Comparison of ENCODE assay signal across 8 cellular contexts in the genomic region with DNA sequence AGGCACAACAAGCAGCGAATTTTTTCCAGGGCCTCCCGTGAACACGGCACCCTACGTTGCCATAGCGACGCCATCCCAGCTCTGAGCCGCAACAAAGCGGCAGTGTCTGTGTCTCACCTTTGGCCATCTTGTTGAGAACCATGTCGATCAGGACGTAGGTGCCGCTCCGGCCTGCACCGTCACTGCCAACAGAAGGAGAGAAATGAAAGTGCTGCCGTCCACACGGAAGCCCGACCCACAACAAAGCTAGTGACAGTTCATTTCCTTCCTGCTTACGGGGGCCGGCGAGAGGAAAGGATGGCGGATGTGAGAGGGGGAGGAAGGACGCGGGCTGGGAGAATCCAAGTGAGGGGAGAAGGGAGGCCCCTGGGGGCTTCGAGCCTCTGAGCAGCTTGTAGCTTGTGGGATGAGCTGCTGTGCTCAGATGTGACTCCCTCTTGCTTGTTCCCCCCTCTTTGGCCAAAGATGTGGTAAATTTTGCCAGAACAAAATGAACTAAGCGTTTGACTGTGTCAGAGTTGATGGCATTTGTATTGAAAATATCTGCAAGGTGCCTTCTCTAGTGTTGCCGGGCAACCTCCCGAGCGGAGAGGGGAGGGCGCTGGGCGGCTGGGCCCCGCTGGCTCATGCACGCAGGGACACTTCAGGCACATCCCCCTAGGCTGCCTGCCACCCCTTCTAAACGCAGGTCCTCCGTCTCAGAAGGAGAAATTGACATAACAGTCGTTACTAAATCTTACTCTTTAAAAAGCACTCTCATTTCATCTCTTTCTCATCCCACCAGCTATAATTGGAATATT.
DNase-seq lines count a peak whose midpoint lies in the region; ATAC-seq lines count a peak whose summit lies in the region.

No MANE protein-coding gene starts in this region.

- H3K9me3 ChIP-seq in Karpas-422 (ENCODE audit: low read length) = no peaks in the 10 kb centered on the region
- no peaks in the 10 kb centered on the region for H3K9me3 ChIP-seq in mononuclear cell (ENCODE audit: low read depth, low read length)

- CTCF ChIA-PET in activated CD4-positive, alpha-beta memory T cell treated with anti-CD3 and anti-CD28 coated beads, Interleukin-2, amount 10 ng/mL, durations not matched to agents 7 days and 5 days (lab: Charles Lee) = interaction anchor here (1.3 kb wide), 1 partner anchor 137 kb away, joined by 3 read pairs; no protein-coding TSS in a partner anchor

- H4K20me1 ChIP-seq in Karpas-422 (ENCODE audit: insufficient read depth, low read depth, low read length) = no peaks in the 10 kb centered on the region

- peak overlapping the region; percentile 65 for H3K4me3 ChIP-seq in Karpas-422 (ENCODE audit: low read length)
- H3K4me3 ChIP-seq in mononuclear cell (ENCODE audit: low read length) = peak overlapping the region; percentile 35

- peak overlapping the region; percentile 78; the same call in 1 of the 2 replicates for H2AFZ ChIP-seq in Karpas-422 (ENCODE audit: low read length)

- H3K79me2 ChIP-seq in Karpas-422 (ENCODE audit: low read length) = no peaks in the 10 kb centered on the region

- peaks cover 49% of the 10 kb centered on the region for H3K4me1 Mint-ChIP-seq in activated CD4-positive, alpha-beta memory T cell treated with anti-CD3 and anti-CD28 coated beads, Interleukin-2, amount 10 ng/mL, durations not matched to agents 7 days and 5 days
- peaks cover 16 to 23% of the 10 kb centered on the region in 2 donors for H3K4me1 Mint-ChIP-seq in effector memory CD8-positive, alpha-beta T cell (ENCODE audit: low read depth in 2 of 2)

- DNase-seq in activated gamma-delta T cell treated with Interleukin-2 at 50 U/mL for 16 hours (peak; percentile 43), activated gamma-delta T cell (lab: John Stamatoyannopoulos, UW) (no peak), Karpas-422 (peak; percentile 57), OCI-M2 (lab: John Stamatoyannopoulos, UW; ENCODE audit: unreplicated experiment) (no peak)
- peak; percentile 71 for DNase-seq in activated CD4-positive, alpha-beta memory T cell treated with anti-CD3 and anti-CD28 coated beads, Interleukin-2, amount 10 ng/mL, durations not matched to agents 7 days and 5 days
- DNase-seq in effector memory CD8-positive, alpha-beta T cell = peak; percentile 38 to 56 (median 49)
- DNase-seq in stimulated activated CD8-positive, alpha-beta memory T cell treated with anti-CD3 and anti-CD28 coated beads, Interleukin-15, amount 100 ng/mL, for 4 hours (ENCODE audit: low read depth in 2 of 2) = peak; percentile 2 to 38

- H3K9me3 Mint-ChIP-seq in activated CD4-positive, alpha-beta memory T cell treated with anti-CD3 and anti-CD28 coated beads, Interleukin-2, amount 10 ng/mL, durations not matched to agents 7 days and 5 days = peaks cover 4% of the 10 kb centered on the region
- H3K9me3 Mint-ChIP-seq in effector memory CD8-positive, alpha-beta T cell = no peaks in the 10 kb centered on the region

- no peaks in the 10 kb centered on the region for H3K36me3 ChIP-seq in Karpas-422 (ENCODE audit: insufficient read depth, low read length)

- H3K27me3 Mint-ChIP-seq in activated CD4-positive, alpha-beta memory T cell treated with anti-CD3 and anti-CD28 coated beads, Interleukin-2, amount 10 ng/mL, durations not matched to agents 7 days and 5 days = peaks cover 4% of the 10 kb centered on the region
- peaks cover 23 to 40% of the 10 kb centered on the region in 2 donors for H3K27me3 Mint-ChIP-seq in effector memory CD8-positive, alpha-beta T cell

- ATAC-seq in effector memory CD8-positive, alpha-beta T cell (replicated peaks) = peak; percentile 88

- H3K4me3 Mint-ChIP-seq in activated CD4-positive, alpha-beta memory T cell treated with anti-CD3 and anti-CD28 coated beads, Interleukin-2, amount 10 ng/mL, durations not matched to agents 7 days and 5 days = peak overlapping the region; percentile 93
- peak overlapping the region; percentile 91 to 99 for H3K4me3 Mint-ChIP-seq in effector memory CD8-positive, alpha-beta T cell

- H3K27ac ChIP-seq in Karpas-422 (ENCODE audit: low read length) = no peak overlapping the region

- peak overlapping the region; percentile 63 for H3K9ac ChIP-seq in Karpas-422 (ENCODE audit: low read length)

- POLR2A ChIA-PET in activated CD4-positive, alpha-beta memory T cell treated with anti-CD3 and anti-CD28 coated beads, Interleukin-2, amount 10 ng/mL, durations not matched to agents 7 days and 5 days (lab: Charles Lee) = interaction anchor here (1.0 to 1.2 kb wide), 2 partner anchors 44 to 98 kb away, joined by 4 to 6 read pairs; no protein-coding TSS in a partner anchor

- H3K9me2 ChIP-seq in Karpas-422 (replicated peaks; ENCODE audit: insufficient read depth, low read length) = no peaks in the 10 kb centered on the region; the same call in 1 of the 2 replicates

- H3K27me3 ChIP-seq in Karpas-422 (ENCODE audit: low read length) (no peaks in the 10 kb centered on the region), mononuclear cell (ENCODE audit: insufficient read depth, low read length) (no peaks in the 10 kb centered on the region)

- peak overlapping the region; percentile 80 for H3K27ac Mint-ChIP-seq in activated CD4-positive, alpha-beta memory T cell treated with anti-CD3 and anti-CD28 coated beads, Interleukin-2, amount 10 ng/mL, durations not matched to agents 7 days and 5 days
- peak overlapping the region; percentile 89 to 98 for H3K27ac Mint-ChIP-seq in effector memory CD8-positive, alpha-beta T cell

- H3K4me1 ChIP-seq in Karpas-422 (ENCODE audit: low read length) (peaks cover 6% of the 10 kb centered on the region), mononuclear cell (ENCODE audit: insufficient read depth, low read length) (peaks cover 14% of the 10 kb centered on the region)

- H3K36me3 Mint-ChIP-seq in activated CD4-positive, alpha-beta memory T cell treated with anti-CD3 and anti-CD28 coated beads, Interleukin-2, amount 10 ng/mL, durations not matched to agents 7 days and 5 days (ENCODE audit: low read depth) = peaks cover 4% of the 10 kb centered on the region
- H3K36me3 Mint-ChIP-seq in effector memory CD8-positive, alpha-beta T cell (ENCODE audit: insufficient read depth) = peaks cover 12% of the 10 kb centered on the region

- peak overlapping the region; percentile 66 for H3K4me2 ChIP-seq in Karpas-422 (ENCODE audit: low read depth, low read length, poor library complexity, severe bottlenecking)

Comparison
In these comparisons a context has a peak if more than half of its experiments do, and no peak if none do; other contexts are left out.
1. DNase-seq: peak in activated gamma-delta T cell treated with Interleukin-2 at 50 U/mL for 16 hours (single experiment), Karpas-422 (single experiment), activated CD4-positive, alpha-beta memory T cell treated with anti-CD3 and anti-CD28 coated beads, Interleukin-2, amount 10 ng/mL, durations not matched to agents 7 days and 5 days (single experiment), effector memory CD8-positive, alpha-beta T cell (3 of 3) and stimulated activated CD8-positive, alpha-beta memory T cell treated with anti-CD3 and anti-CD28 coated beads, Interleukin-15, amount 100 ng/mL, for 4 hours (2 of 2); none in activated gamma-delta T cell (single experiment) and OCI-M2 (single experiment).